Comparison of ENCODE assay signal across 6 cellular contexts in genomic region chr19:48501961-48502719, GRCh38. TPM values are rescaled to one million over a fixed set of nuclear protein-coding genes. Genes with fewer than 3 reads are reported as not detected.
DNase-seq lines count a peak whose midpoint lies in the region; ATAC-seq and TF ChIP-seq lines count a peak whose summit lies in the region.

No MANE protein-coding gene starts in this region.

- H3K9me3 ChIP-seq in Peyer's patch (no peaks in the 10 kb centered on the region), ascending aorta (no peaks in the 10 kb centered on the region)

- peaks cover 36% of the 10 kb centered on the region for H3K4me1 Mint-ChIP-seq in nephron progenitor cell

- H3K27me3 ChIP-seq in Peyer's patch, result no peaks in the 10 kb centered on the region
- H3K27me3 ChIP-seq in ascending aorta, result peaks cover 11% of the 10 kb centered on the region

- H3K4me1 ChIP-seq in Peyer's patch, result peaks cover 0 to 14% (median 3%) of the 10 kb centered on the region in 4 donors
- H3K4me1 ChIP-seq in ascending aorta, result no peaks in the 10 kb centered on the region

- intact Hi-C loops in ascending aorta (cut with DNase I), result no loop called here

- no peak overlapping the region for H3K27ac Mint-ChIP-seq in nephron progenitor cell

- DNase-seq in HT-29 (ENCODE audit: low spot score) (peak; percentile 100), Peyer's patch (peak; percentile 79 to 96 (median 95)), ascending aorta (ENCODE audit: low spot score in 2 of 2) (peak; percentile 33 to 75), nephron progenitor cell (peak; percentile 96)

- H3K27ac ChIP-seq in Peyer's patch (peak overlapping the region; percentile 4 to 77 (median 61)), ascending aorta (no peak overlapping the region)

- TF ChIP-seq CTCF in Peyer's patch (IDR thresholded peaks at IDR 0.05) (no peak), ascending aorta (IDR thresholded peaks at IDR 0.05) (no peak), nephron progenitor cell (IDR thresholded peaks at IDR 0.05) (no peak)

- H3K4me3 Mint-ChIP-seq in nephron progenitor cell, result peak overlapping the region; percentile 78

- H3K36me3 ChIP-seq in Peyer's patch (no peaks in the 10 kb centered on the region), ascending aorta (no peaks in the 10 kb centered on the region)

- H3K36me3 Mint-ChIP-seq in nephron progenitor cell (ENCODE audit: low read depth), result no peaks in the 10 kb centered on the region

- TF ChIP-seq POLR2A in Peyer's patch (IDR thresholded peaks at IDR 0.05), result peak in 1 of 2 donors; percentile 27

- H3K27me3 Mint-ChIP-seq in nephron progenitor cell (ENCODE audit: low read depth, poor library complexity), result peaks cover 11% of the 10 kb centered on the region

- no peak for ATAC-seq in HG02763 (IDR thresholded peaks at IDR 0.05; ENCODE audit: unreplicated experiment)
- no peak for ATAC-seq in GM21367 (IDR thresholded peaks at IDR 0.05; ENCODE audit: unreplicated experiment)

- H3K4me3 ChIP-seq in Peyer's patch, result peak overlapping the region in 3 of 4 donors; percentile 22 to 45 (median 24)
- H3K4me3 ChIP-seq in ascending aorta, result no peak overlapping the region

- no peaks in the 10 kb centered on the region for H3K9me3 Mint-ChIP-seq in nephron progenitor cell

RNA-seq across cellular contexts. Expression of gene LMTK3, which starts 9.5 kb away (rescaled TPM):
- 11.4 and 12.2 TPM in 2 replicates for total RNA-seq in HT-29 (2014; rRNA removed; shearing (Covaris generic))
- total RNA-seq in Peyer's patch (10 to 100 TPM in 2 of 4 donors, 1 to 10 TPM in 2; 8.2 to 17.6 (median 12.8) TPM), ascending aorta (0.11 TPM)

RNA-seq across cellular contexts. Expression of gene CYTH2, which starts 33.0 kb away (rescaled TPM):
- 145 and 154 TPM in 2 replicates for total RNA-seq in HT-29 (2014; rRNA removed; shearing (Covaris generic))
- total RNA-seq in Peyer's patch, result 100 to 1,000 TPM in 1 of 4 donors, 10 to 100 TPM in 3; 64.5 to 160 (median 76.9) TPM
- 83.5 TPM for total RNA-seq in ascending aorta

RNA-seq across cellular contexts. Expression of gene KCNJ14, which starts 46.8 kb away (rescaled TPM):
- total RNA-seq in HT-29 (2014; rRNA removed; shearing (Covaris generic)), result 2.7 and 3.6 TPM in 2 replicates
- total RNA-seq in Peyer's patch (1 to 10 TPM in 3 of 4 donors, under 1 TPM in 1; 0.88 to 2.0 (median 1.8) TPM), ascending aorta (6.1 TPM)

RNA-seq across cellular contexts. Expression of gene SULT2B1, which starts 49.8 kb away (rescaled TPM):
- total RNA-seq in HT-29 (2014; rRNA removed; shearing (Covaris generic)), result 48.6 and 55.3 TPM in 2 replicates
- total RNA-seq in Peyer's patch, result 10 to 100 TPM in 1 of 4 donors, 1 to 10 TPM in 3; 2.5 to 14.6 (median 5.9) TPM
- total RNA-seq in ascending aorta, result not detected

RNA-seq across cellular contexts. Expression of gene GRWD1, which starts 56.4 kb away (rescaled TPM):
- total RNA-seq in HT-29 (2014; rRNA removed; shearing (Covaris generic)), result 96.1 and 120 TPM in 2 replicates
- total RNA-seq in Peyer's patch, result 10 to 100 TPM in 3 of 4 donors, 1 to 10 TPM in 1; 10.0 to 17.6 (median 15.6) TPM
- 16.0 TPM for total RNA-seq in ascending aorta

Comparison
In these comparisons a context has a peak if more than half of its experiments do, and no peak if none do; other contexts are left out.
1. H3K27ac ChIP-seq: peak in Peyer's patch (4 of 4); none in ascending aorta (0 of 2).
2. H3K4me3 ChIP-seq: peak in Peyer's patch (3 of 4); none in ascending aorta (0 of 2).
3. Peak in every context shown above with its lines, with median percentiles within 50 percentile points of each other: DNase-seq.